Comparison of ENCODE assay signal across 2 cellular contexts in the genomic region with DNA sequence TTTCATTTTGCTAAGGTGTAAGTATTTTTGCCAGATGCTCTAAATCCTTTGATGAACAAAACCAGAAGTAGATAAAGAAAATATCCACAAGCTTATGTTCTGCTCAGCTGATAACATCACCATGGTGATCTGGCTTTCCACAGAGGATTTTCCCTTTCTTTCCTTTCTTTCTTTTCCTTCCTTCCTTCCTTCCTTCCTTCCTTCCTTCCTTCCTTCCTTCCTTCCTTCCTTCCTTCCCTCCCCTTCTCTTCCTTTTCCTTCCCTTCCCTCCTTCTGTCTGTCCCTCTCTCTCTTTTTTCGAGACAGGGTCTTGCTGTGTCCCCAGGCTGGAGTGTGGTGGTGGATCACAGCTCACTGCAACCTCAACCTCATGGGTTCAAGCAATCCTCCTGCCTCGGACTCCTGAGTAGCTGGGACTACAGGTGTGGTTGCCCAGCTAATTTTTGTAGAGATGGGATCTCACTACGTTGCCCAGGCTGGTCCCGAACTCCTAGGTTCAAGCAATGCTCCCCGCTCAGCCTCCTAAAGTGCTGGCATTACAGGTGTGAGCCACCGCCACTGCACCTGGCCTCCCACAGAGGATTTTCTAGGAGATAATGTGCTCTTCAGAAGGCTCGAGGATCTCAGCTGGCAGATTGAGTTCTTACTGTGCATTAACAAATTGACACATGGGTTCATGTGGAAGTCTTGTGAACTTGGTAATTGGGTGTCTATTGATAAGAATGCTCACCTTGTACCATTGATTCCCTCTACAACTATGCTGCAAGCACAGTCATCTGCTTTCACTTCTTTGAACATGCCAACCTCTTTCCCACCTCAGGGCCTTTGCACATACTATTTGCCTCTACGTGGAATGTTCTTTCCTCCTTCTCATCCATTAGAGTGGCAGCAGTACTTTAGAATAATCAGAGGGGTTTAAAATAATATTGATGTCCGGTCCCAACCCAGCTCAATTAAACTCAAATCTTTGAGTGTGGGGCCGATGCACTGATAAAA.
TF ChIP-seq lines count a peak whose summit lies in the region.

No MANE protein-coding gene starts in this region.

TF ChIP-seq in SK-N-SH, 30 proteins besides CTCF, POLR2A, EP300 and RAD21 (continued from another document):
- TF ChIP-seq, protein P1, sequence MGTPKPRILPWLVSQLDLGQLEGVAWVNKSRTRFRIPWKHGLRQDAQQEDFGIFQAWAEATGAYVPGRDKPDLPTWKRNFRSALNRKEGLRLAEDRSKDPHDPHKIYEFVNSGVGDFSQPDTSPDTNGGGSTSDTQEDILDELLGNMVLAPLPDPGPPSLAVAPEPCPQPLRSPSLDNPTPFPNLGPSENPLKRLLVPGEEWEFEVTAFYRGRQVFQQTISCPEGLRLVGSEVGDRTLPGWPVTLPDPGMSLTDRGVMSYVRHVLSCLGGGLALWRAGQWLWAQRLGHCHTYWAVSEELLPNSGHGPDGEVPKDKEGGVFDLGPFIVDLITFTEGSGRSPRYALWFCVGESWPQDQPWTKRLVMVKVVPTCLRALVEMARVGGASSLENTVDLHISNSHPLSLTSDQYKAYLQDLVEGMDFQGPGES (IDR thresholded peaks at IDR 0.05; ENCODE audit: low read depth, low read length) = no peak

TF ChIP-seq in SK-N-SH treated with all-trans-retinoic acid at 6 μM for 48 hours, 23 proteins besides CTCF, POLR2A, EP300 and RAD21 (continued from another document):
- TF ChIP-seq, protein P2, sequence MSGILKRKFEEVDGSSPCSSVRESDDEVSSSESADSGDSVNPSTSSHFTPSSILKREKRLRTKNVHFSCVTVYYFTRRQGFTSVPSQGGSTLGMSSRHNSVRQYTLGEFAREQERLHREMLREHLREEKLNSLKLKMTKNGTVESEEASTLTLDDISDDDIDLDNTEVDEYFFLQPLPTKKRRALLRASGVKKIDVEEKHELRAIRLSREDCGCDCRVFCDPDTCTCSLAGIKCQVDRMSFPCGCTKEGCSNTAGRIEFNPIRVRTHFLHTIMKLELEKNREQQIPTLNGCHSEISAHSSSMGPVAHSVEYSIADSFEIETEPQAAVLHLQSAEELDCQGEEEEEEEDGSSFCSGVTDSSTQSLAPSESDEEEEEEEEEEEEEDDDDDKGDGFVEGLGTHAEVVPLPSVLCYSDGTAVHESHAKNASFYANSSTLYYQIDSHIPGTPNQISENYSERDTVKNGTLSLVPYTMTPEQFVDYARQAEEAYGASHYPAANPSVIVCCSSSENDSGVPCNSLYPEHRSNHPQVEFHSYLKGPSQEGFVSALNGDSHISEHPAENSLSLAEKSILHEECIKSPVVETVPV (CRISPR knock-in tag; IDR thresholded peaks at IDR 0.05) = no peak
- TF ChIP-seq ESRRG (CRISPR knock-in tag; IDR thresholded peaks at IDR 0.05) (no peak), GLIS3 (CRISPR knock-in tag; IDR thresholded peaks at IDR 0.05) (no peak), ZC3H10 (CRISPR knock-in tag; IDR thresholded peaks at IDR 0.05) (no peak), RARB (CRISPR knock-in tag; IDR thresholded peaks at IDR 0.05) (no peak), ISL1 (CRISPR knock-in tag; IDR thresholded peaks at IDR 0.05) (no peak), ZFP3 (CRISPR knock-in tag; IDR thresholded peaks at IDR 0.05) (no peak), ZFP30 (CRISPR knock-in tag; IDR thresholded peaks at IDR 0.05) (no peak)
- TF ChIP-seq, protein P3, sequence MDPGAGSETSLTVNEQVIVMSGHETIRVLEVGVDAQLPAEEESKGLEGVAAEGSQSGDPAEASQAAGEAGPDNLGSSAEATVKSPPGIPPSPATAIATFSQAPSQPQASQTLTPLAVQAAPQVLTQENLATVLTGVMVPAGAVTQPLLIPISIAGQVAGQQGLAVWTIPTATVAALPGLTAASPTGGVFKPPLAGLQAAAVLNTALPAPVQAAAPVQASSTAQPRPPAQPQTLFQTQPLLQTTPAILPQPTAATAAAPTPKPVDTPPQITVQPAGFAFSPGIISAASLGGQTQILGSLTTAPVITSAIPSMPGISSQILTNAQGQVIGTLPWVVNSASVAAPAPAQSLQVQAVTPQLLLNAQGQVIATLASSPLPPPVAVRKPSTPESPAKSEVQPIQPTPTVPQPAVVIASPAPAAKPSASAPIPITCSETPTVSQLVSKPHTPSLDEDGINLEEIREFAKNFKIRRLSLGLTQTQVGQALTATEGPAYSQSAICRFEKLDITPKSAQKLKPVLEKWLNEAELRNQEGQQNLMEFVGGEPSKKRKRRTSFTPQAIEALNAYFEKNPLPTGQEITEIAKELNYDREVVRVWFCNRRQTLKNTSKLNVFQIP (CRISPR knock-in tag; IDR thresholded peaks at IDR 0.05; ENCODE audit: borderline replicate concordance, low read depth) = no peak
